ENCODE assay signal across 1 cellular context in genomic region chr16:63596716-63597115, GRCh38.
TF ChIP-seq lines count a peak whose summit lies in the region.

No MANE protein-coding gene starts in this region.

TF ChIP-seq in H1, 55 proteins besides CTCF, POLR2A, EP300 and RAD21 (continued from another document):
- TF ChIP-seq CHD7 (IDR thresholded peaks at IDR 0.05; ENCODE audit: insufficient replicate concordance, low read length) (no peak), TCF12 (IDR thresholded peaks at IDR 0.05; ENCODE audit: low read depth, low read length) (no peak), SP2 (IDR thresholded peaks at IDR 0.05; ENCODE audit: low read length) (no peak), BACH1 (IDR thresholded peaks at IDR 0.05; ENCODE audit: low read length) (no peak), FOSL1 (IDR thresholded peaks at IDR 0.05; ENCODE audit: insufficient read depth, low read depth, low read length) (no peak), KDM5A (IDR thresholded peaks at IDR 0.05; ENCODE audit: low read length) (no peak), SP1 (IDR thresholded peaks at IDR 0.05; ENCODE audit: low read depth, low read length) (no peak), RNF2 (IDR thresholded peaks at IDR 0.05; ENCODE audit: borderline replicate concordance, low read depth, low read length, missing control alignments, poor library complexity, severe bottlenecking) (no peak), CREB1 (IDR thresholded peaks at IDR 0.05) (no peak), SUZ12 (IDR thresholded peaks at IDR 0.05; ENCODE audit: low read length) (no peak)
